11 cellular contexts compared by ENCODE assay signal in the genomic region with DNA sequence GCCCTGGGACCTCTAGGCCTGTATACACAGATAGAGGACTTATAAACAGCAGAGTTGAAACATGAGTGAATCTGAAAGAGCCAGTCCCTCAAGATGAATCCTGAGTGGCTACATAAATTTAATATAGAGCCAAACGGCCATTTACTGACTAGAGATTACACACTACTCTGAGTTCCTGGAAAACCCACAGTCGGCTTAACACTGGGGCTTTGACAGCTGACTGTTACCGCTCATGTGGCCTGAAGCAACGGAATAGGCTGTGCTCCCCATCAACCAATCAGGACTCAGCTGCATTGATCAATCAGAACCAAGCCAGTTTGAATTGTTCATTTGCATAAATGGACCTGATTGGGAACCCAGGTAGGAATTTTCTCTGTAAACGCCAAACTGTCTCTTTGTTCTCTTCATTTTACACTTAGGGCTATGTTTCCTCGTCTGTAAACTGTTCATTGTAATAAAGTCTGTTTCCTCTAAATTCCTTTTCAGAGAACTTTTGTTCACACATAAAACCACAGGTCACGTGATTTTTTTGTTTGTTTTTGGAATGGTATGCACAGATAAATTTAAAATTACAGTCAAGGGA. TPM values are rescaled to one million over a fixed set of nuclear protein-coding genes. Genes with fewer than 3 reads are reported as not detected.
DNase-seq lines count a peak whose midpoint lies in the region; ATAC-seq, FAIRE-seq and TF ChIP-seq lines count a peak whose summit lies in the region.
"Had no signal": no experiment of that assay in that cellular context is flagged by ENCODE, and none has a peak within 500 bp of the region (broad histone marks: within the 10 kb centered on the region; RNA-seq: fewer than 3 reads in every experiment).

No MANE protein-coding gene starts in this region.

- BruUV-seq in K562 (replicated peaks; lab: Mats Ljungman, UMichigan): no TSS peak

- peak; percentile 97 for ATAC-seq in activated CD8-positive, alpha-beta memory T cell treated with anti-CD3 and anti-CD28 coated beads, Interleukin-2, amount 10 ng/mL, durations not matched to agents 7 days and 5 days
- peak; percentile 81 for ATAC-seq in K562

- intact Hi-C loops in K562 (cut with micrococcal nuclease): loop anchor here (1.0 kb wide), 1 partner anchor 10 kb away; no protein-coding TSS in a partner anchor

- no peaks in the 10 kb centered on the region for H3K9me1 ChIP-seq in K562 (ENCODE audit: control insufficient read depth, insufficient read depth, low read length)

- no peaks in the 10 kb centered on the region for H4K20me1 ChIP-seq in K562 (replicated peaks; ENCODE audit: control insufficient read depth, insufficient read depth, low read length)

- TF ChIP-seq POLR2A in K562 (conservative IDR thresholded peaks at IDR 0.05) (peak; percentile 56), GM12891 (IDR thresholded peaks at IDR 0.05; ENCODE audit: low read depth, low read length) (no peak)

- no peaks in the 10 kb centered on the region for H3K36me3 ChIP-seq in K562 (ENCODE audit: control insufficient read depth, insufficient read depth, low read length)
- H3K36me3 ChIP-seq: upper lobe of left lung had no signal

- H3K27me3 ChIP-seq in K562 (ENCODE audit: control insufficient read depth in 2 of 2, insufficient read depth in 2 of 2, low read length in 2 of 2): no peaks in the 10 kb centered on the region
- H3K27me3 ChIP-seq: upper lobe of left lung had no signal

- no peak overlapping the region; a peak in 1 of 4 replicates for H3K9ac ChIP-seq in K562 (ENCODE audit: insufficient read depth in 1 of 2, low read depth in 2 of 2, low read length in 2 of 2)

- peak overlapping the region; percentile 68 for H3K27ac Mint-ChIP-seq in activated CD8-positive, alpha-beta memory T cell treated with anti-CD3 and anti-CD28 coated beads, Interleukin-2, amount 10 ng/mL, durations not matched to agents 7 days and 5 days

- peaks cover 28% of the 10 kb centered on the region for H3K4me1 Mint-ChIP-seq in activated CD8-positive, alpha-beta memory T cell treated with anti-CD3 and anti-CD28 coated beads, Interleukin-2, amount 10 ng/mL, durations not matched to agents 7 days and 5 days

- H3K27me3 Mint-ChIP-seq in activated CD8-positive, alpha-beta memory T cell treated with anti-CD3 and anti-CD28 coated beads, Interleukin-2, amount 10 ng/mL, durations not matched to agents 7 days and 5 days: no peaks in the 10 kb centered on the region

- H3K36me3 Mint-ChIP-seq in activated CD8-positive, alpha-beta memory T cell treated with anti-CD3 and anti-CD28 coated beads, Interleukin-2, amount 10 ng/mL, durations not matched to agents 7 days and 5 days: peaks cover 13% of the 10 kb centered on the region

- peak overlapping the region; percentile 52; the same call in 1 of the 2 replicates for H2AFZ ChIP-seq in K562 (ENCODE audit: low read depth, low read length)

- DNase-seq in activated CD8-positive, alpha-beta memory T cell treated with anti-CD3 and anti-CD28 coated beads, Interleukin-2, amount 10 ng/mL, durations not matched to agents 7 days and 5 days: peak; percentile 88
- no peak for DNase-seq in activated CD8-positive, alpha-beta memory T cell treated with anti-CD3 and anti-CD28 coated beads, Interleukin-2, amount 50 U/mL, for 4 hours
- DNase-seq in OCI-M1 (lab: John Stamatoyannopoulos, UW) (peak; percentile 97), K562 (ENCODE audit: extremely low read depth in 1 of 4, low spot score in 3 of 4) (peak; percentile 56 to 88 (median 72)), GM12891 (ENCODE audit: insufficient read length, low spot score) (no peak), HTR-8/SVneo (ENCODE audit: insufficient read length, low spot score) (no peak), KG1 (lab: John Stamatoyannopoulos, UW) (no peak)
- DNase-seq in stimulated activated CD8-positive, alpha-beta memory T cell treated with anti-CD3 and anti-CD28 coated beads, Interleukin-7, amount 100 ng/mL, for 4 hours (ENCODE audit: low read depth in 2 of 2): peak; percentile 16 to 20
- DNase-seq: EL, NCI-H226 had no signal

- peak overlapping the region; percentile 4 for H3K4me3 Mint-ChIP-seq in activated CD8-positive, alpha-beta memory T cell treated with anti-CD3 and anti-CD28 coated beads, Interleukin-2, amount 10 ng/mL, durations not matched to agents 7 days and 5 days

- no peaks in the 10 kb centered on the region for H3K79me2 ChIP-seq in K562 (ENCODE audit: control insufficient read depth, insufficient read depth, low read length)

- H3K9me3 Mint-ChIP-seq in activated CD8-positive, alpha-beta memory T cell treated with anti-CD3 and anti-CD28 coated beads, Interleukin-2, amount 10 ng/mL, durations not matched to agents 7 days and 5 days (ENCODE audit: low read depth): no peaks in the 10 kb centered on the region

- 18% methylated on average over 7 of the region's 7 CpGs for whole genome bisulfite sequencing in K562 (ENCODE audit: insufficient coverage, low coverage, missing lambda C conversion rate)

- peak; percentile 91 for FAIRE-seq in K562 (lab: Jason Lieb, UNC)
- no peak for FAIRE-seq in GM12891 (lab: Jason Lieb, UNC)
- FAIRE-seq in HTR-8/SVneo (lab: Jason Lieb, UNC): no peak

- POLR2A ChIA-PET in K562 (lab: Yijun Ruan, JAX): interaction anchor here (1.3 to 1.6 kb wide), 4 partner anchors 9 to 565 kb away, joined by 3 to 6 read pairs (median 4); partner anchors contain the start of gene SSR3

- TF ChIP-seq CTCF in K562 (IDR thresholded peaks at IDR 0.05 in 2 of 3, conservative IDR thresholded peaks at IDR 0.05 in 1 of 3; ENCODE audit: insufficient read depth in 2 of 3, low read depth in 1 of 3, low read length in 3 of 3): no peak

- peaks cover 5% of the 10 kb centered on the region; the same call in 1 of the 2 replicates for H3K9me3 ChIP-seq in K562 (replicated peaks; ENCODE audit: control insufficient read depth, insufficient read depth, low read depth, low read length)
- H3K9me3 ChIP-seq: upper lobe of left lung had no signal

- no peak overlapping the region for H3K4me3 ChIP-seq in K562

- CTCF ChIA-PET in activated CD8-positive, alpha-beta memory T cell treated with anti-CD3 and anti-CD28 coated beads, Interleukin-2, amount 10 ng/mL, durations not matched to agents 7 days and 5 days (lab: Charles Lee): interaction anchor here (1.0 to 4.0 kb wide), 2 partner anchors 12 to 18 kb away, joined by 4 to 13 read pairs; no protein-coding TSS in a partner anchor
- CTCF ChIA-PET in K562 (lab: Yijun Ruan, JAX; ENCODE audit: low intra/inter-chr PET ratio): no interaction called here

- TF ChIP-seq RAD21 in K562 (CRISPR knock-in tag; conservative IDR thresholded peaks at IDR 0.05 in 1 of 2, IDR thresholded peaks at IDR 0.05 in 1 of 2): no peak

- in situ Hi-C loops in K562 (cut with MboI): no loop called here

- peak; percentile 91 for TF ChIP-seq EP300 in K562 (IDR thresholded peaks at IDR 0.05; ENCODE audit: low read length)

- peaks cover 20 to 48% of the 10 kb centered on the region in 2 experiments for H3K4me1 ChIP-seq in K562 (replicated peaks in 1 of 2; ENCODE audit: control insufficient read depth in 2 of 2, insufficient read depth in 2 of 2, low read length in 2 of 2)

- peak overlapping the region; percentile 2; the same call in 1 of the 2 replicates for H3K4me2 ChIP-seq in K562 (ENCODE audit: insufficient read depth, low read length)

- H3K27ac ChIP-seq in K562 (ENCODE audit: extremely low read depth, low read depth, low read length): peak overlapping the region; percentile 64; the same call in 2 of the 3 replicates
- H3K27ac ChIP-seq: upper lobe of left lung had no signal

TF ChIP-seq in GM12891, 5 proteins besides CTCF, POLR2A, EP300 and RAD21:
- TF ChIP-seq PAX5 (IDR thresholded peaks at IDR 0.05; ENCODE audit: insufficient read depth, low read length, severe bottlenecking): no peak
- no peak for TF ChIP-seq POU2F2 (IDR thresholded peaks at IDR 0.05; ENCODE audit: low read depth, low read length)
- TF ChIP-seq TAF1 (IDR thresholded peaks at IDR 0.05; ENCODE audit: low read depth, low read length): no peak
- no peak for TF ChIP-seq SPI1 (IDR thresholded peaks at IDR 0.05; ENCODE audit: low read depth, low read length)
- TF ChIP-seq POLR2AphosphoS5 (IDR thresholded peaks at IDR 0.05; ENCODE audit: low read depth, low read length): no peak
TF ChIP-seq in GM12891: peak in this region for 0.

RNA-seq across cellular contexts. Expression of gene CCNL1, which starts 40.5 kb away (rescaled TPM):
- 100 to 1,000 TPM; 166 to 254 TPM for total RNA-seq in activated CD8-positive, alpha-beta memory T cell treated with anti-CD3 and anti-CD28 coated beads, Interleukin-2, amount 10 ng/mL, durations not matched to agents 7 days and 5 days
- total RNA-seq in K562 (2011; cell fraction: chromatin; rRNA removed; ENCODE audit: low replicate concordance): 412 and 933 TPM in 2 replicates
- total RNA-seq in K562 (2011; cell fraction: nucleolus; rRNA removed): 305 and 368 TPM in 2 replicates
- total RNA-seq in K562 (2011; cell fraction: nucleoplasm; rRNA removed): 399 and 401 TPM in 2 replicates
- total RNA-seq in K562 (2014; rRNA removed): 132 and 172 TPM in 2 replicates
- 124 and 133 TPM in 2 replicates for total RNA-seq in K562 (2014; rRNA removed; fragmentation: Illumina TruSeq; extraction: Trizol)
- 153 and 161 TPM in 2 replicates for total RNA-seq in K562 (2015; rRNA removed; fragmentation: Illumina TruSeq; extraction: Trizol)
- total RNA-seq in K562 (2021): 112 and 126 TPM in 2 replicates
- polyA plus RNA-seq in K562 (2011; rRNA removed): 186 and 201 TPM in 2 replicates
- 57.8 and 58.8 TPM in 2 replicates for polyA plus RNA-seq in K562 (2011; cell fraction: cytosol; rRNA removed)
- 1,501 and 1,632 TPM in 2 replicates for polyA plus RNA-seq in K562 (2011; cell fraction: nucleus; rRNA removed)
- 70.5 and 112 TPM in 2 replicates for polyA plus RNA-seq in K562 (2012)
- polyA plus RNA-seq in K562 (2014; fragmentation: Illumina TruSeq; extraction: Trizol): 77.7 and 107 TPM in 2 replicates
- polyA plus RNA-seq in K562 (2014; fragmentation: Nextera tagmentation; extraction: Ambion mirVana): 10 to 100 TPM; 16.1 to 32.4 TPM
- polyA plus RNA-seq in K562 (2014; rRNA removed): 134 and 154 TPM in 2 replicates
- polyA minus RNA-seq in K562 (2011; rRNA and poly(A)+ RNA removed): 210 and 248 TPM in 2 replicates
- 78.9 and 112 TPM in 2 replicates for polyA minus RNA-seq in K562 (2011; cell fraction: cytosol; rRNA and poly(A)+ RNA removed)
- polyA minus RNA-seq in K562 (2011; cell fraction: nucleus; rRNA and poly(A)+ RNA removed): 962 and 1,250 TPM in 2 replicates
- polyA plus RNA-seq in GM12891 (2012; ENCODE audit: low read depth, missing spikeins): 114 TPM

Comparison
In these comparisons a context has a peak if more than half of its experiments do, and no peak if none do; other contexts are left out.
1. DNase-seq: peak in activated CD8-positive, alpha-beta memory T cell treated with anti-CD3 and anti-CD28 coated beads, Interleukin-2, amount 10 ng/mL, durations not matched to agents 7 days and 5 days (single experiment), OCI-M1 (single experiment), K562 (4 of 4) and stimulated activated CD8-positive, alpha-beta memory T cell treated with anti-CD3 and anti-CD28 coated beads, Interleukin-7, amount 100 ng/mL, for 4 hours (2 of 2); none in activated CD8-positive, alpha-beta memory T cell treated with anti-CD3 and anti-CD28 coated beads, Interleukin-2, amount 50 U/mL, for 4 hours (single experiment), GM12891 (single experiment), HTR-8/SVneo (single experiment) and KG1 (single experiment).